16 cellular contexts compared by ENCODE assay signal in genomic region chr17:39822051-39822450, GRCh38. TPM values are rescaled to one million over a fixed set of nuclear protein-coding genes. Genes with fewer than 3 reads are reported as not detected.
DNase-seq lines count a peak whose midpoint lies in the region; ATAC-seq and TF ChIP-seq lines count a peak whose summit lies in the region.
"Had no signal": no experiment of that assay in that cellular context is flagged by ENCODE, and none has a peak within 500 bp of the region (broad histone marks: within the 10 kb centered on the region; RNA-seq: fewer than 3 reads in every experiment).

No MANE protein-coding gene starts in this region.

- peak overlapping the region; percentile 67 for H3K27ac ChIP-seq in OCI-LY1 (ENCODE audit: low read depth, low read length, poor library complexity, severe bottlenecking)
- H3K27ac ChIP-seq: brain microvascular endothelial cell, pancreas, vagina had no signal

- H3K4me3 Mint-ChIP-seq in activated T-cell treated with anti-CD3 and anti-CD28 coated beads, Interleukin-2, amount 50 U/mL, for 4 hours: no peak overlapping the region
- no peak overlapping the region for H3K4me3 Mint-ChIP-seq in activated naive CD8-positive, alpha-beta T cell treated with anti-CD3 and anti-CD28 coated beads, Interleukin-2, amount 50 U/mL, for 24 hours
- H3K4me3 Mint-ChIP-seq in stimulated activated memory B cell treated with anti-CD40 and anti-IgM and Interleukin-4, amounts not matched to agents 10 μg/mL and 1 μg/mL and 100 μg/mL, for 72 hours: peak overlapping the region; percentile 12

- no peak overlapping the region for H3K4me2 ChIP-seq in OCI-LY1 (ENCODE audit: low read length)

- H4K20me1 ChIP-seq in OCI-LY1 (ENCODE audit: insufficient read depth, low read length): no peaks in the 10 kb centered on the region

- peaks cover 43% of the 10 kb centered on the region for H3K4me1 ChIP-seq in OCI-LY1 (ENCODE audit: insufficient read depth, low read length, severe bottlenecking)
- H3K4me1 ChIP-seq: pancreas, vagina had no signal

- H3K27ac Mint-ChIP-seq in activated naive CD8-positive, alpha-beta T cell treated with anti-CD3 and anti-CD28 coated beads, Interleukin-2, amount 50 U/mL, for 24 hours: peak overlapping the region; percentile 70
- peak overlapping the region; percentile 90 for H3K27ac Mint-ChIP-seq in stimulated activated memory B cell treated with anti-CD40 and anti-IgM and Interleukin-4, amounts not matched to agents 10 μg/mL and 1 μg/mL and 100 μg/mL, for 72 hours

- H3K4me3 ChIP-seq in OCI-LY1 (ENCODE audit: low read depth, low read length, poor library complexity, severe bottlenecking): no peak overlapping the region
- H3K4me3 ChIP-seq: pancreas, vagina had no signal

- H3K79me2 ChIP-seq in OCI-LY1 (ENCODE audit: insufficient read depth, low read length): peaks cover 6% of the 10 kb centered on the region

- no peaks in the 10 kb centered on the region for H3F3A ChIP-seq in OCI-LY1 (ENCODE audit: insufficient read depth, low read length)

- H3K27me3 ChIP-seq in OCI-LY1 (ENCODE audit: insufficient read depth, low read length): no peaks in the 10 kb centered on the region
- H3K27me3 ChIP-seq: brain microvascular endothelial cell, pancreas, vagina had no signal

- TF ChIP-seq CTCF in OCI-LY1 (IDR thresholded peaks at IDR 0.05; ENCODE audit: low read length): no peak

- H3K9me3 ChIP-seq in OCI-LY1 (ENCODE audit: low read length): peaks cover 32% of the 10 kb centered on the region
- H3K9me3 ChIP-seq: pancreas, vagina had no signal

- H3K9me2 ChIP-seq in OCI-LY1 (ENCODE audit: low read depth, low read length): no peaks in the 10 kb centered on the region

- no peak for DNase-seq in activated T-cell treated with anti-CD3 and anti-CD28 coated beads, Interleukin-2, amount 50 U/mL, for 4 hours
- DNase-seq in activated T-cell treated with anti-CD3 and anti-CD28 coated beads, Interleukin-2, amount 50 U/mL, for 48 hours: no peak
- no peak for DNase-seq in activated naive CD8-positive, alpha-beta T cell treated with anti-CD3 and anti-CD28 coated beads, Interleukin-2, amount 50 U/mL, for 24 hours
- no peak for DNase-seq in inferior parietal cortex (ENCODE audit: extremely low spot score)
- DNase-seq: brain microvascular endothelial cell; effector CD4-positive, alpha-beta T cell; NCI-H1694; NCI-H774; pancreas; SHP77 had no signal

- H3K27me3 Mint-ChIP-seq in activated T-cell treated with anti-CD3 and anti-CD28 coated beads, Interleukin-2, amount 50 U/mL, for 4 hours (ENCODE audit: low read depth): no peaks in the 10 kb centered on the region
- H3K27me3 Mint-ChIP-seq in activated naive CD8-positive, alpha-beta T cell treated with anti-CD3 and anti-CD28 coated beads, Interleukin-2, amount 50 U/mL, for 24 hours: no peaks in the 10 kb centered on the region
- no peaks in the 10 kb centered on the region for H3K27me3 Mint-ChIP-seq in stimulated activated memory B cell treated with anti-CD40 and anti-IgM and Interleukin-4, amounts not matched to agents 10 μg/mL and 1 μg/mL and 100 μg/mL, for 72 hours

- H3K36me3 ChIP-seq in OCI-LY1 (ENCODE audit: insufficient read depth, low read length): peaks cover 100% of the 10 kb centered on the region
- H3K36me3 ChIP-seq: brain microvascular endothelial cell, pancreas, vagina had no signal

- H3K9me3 Mint-ChIP-seq in activated T-cell treated with anti-CD3 and anti-CD28 coated beads, Interleukin-2, amount 50 U/mL, for 4 hours: peaks cover 24% of the 10 kb centered on the region
- H3K9me3 Mint-ChIP-seq in activated naive CD8-positive, alpha-beta T cell treated with anti-CD3 and anti-CD28 coated beads, Interleukin-2, amount 50 U/mL, for 24 hours: peaks cover 33% of the 10 kb centered on the region
- H3K9me3 Mint-ChIP-seq in stimulated activated memory B cell treated with anti-CD40 and anti-IgM and Interleukin-4, amounts not matched to agents 10 μg/mL and 1 μg/mL and 100 μg/mL, for 72 hours: peaks cover 18% of the 10 kb centered on the region

- H3K4me1 Mint-ChIP-seq in activated T-cell treated with anti-CD3 and anti-CD28 coated beads, Interleukin-2, amount 50 U/mL, for 4 hours (ENCODE audit: low read depth): peaks cover 59% of the 10 kb centered on the region
- H3K4me1 Mint-ChIP-seq in activated naive CD8-positive, alpha-beta T cell treated with anti-CD3 and anti-CD28 coated beads, Interleukin-2, amount 50 U/mL, for 24 hours: peaks cover 71% of the 10 kb centered on the region
- peaks cover 45% of the 10 kb centered on the region for H3K4me1 Mint-ChIP-seq in stimulated activated memory B cell treated with anti-CD40 and anti-IgM and Interleukin-4, amounts not matched to agents 10 μg/mL and 1 μg/mL and 100 μg/mL, for 72 hours

- H3K36me3 Mint-ChIP-seq in activated T-cell treated with anti-CD3 and anti-CD28 coated beads, Interleukin-2, amount 50 U/mL, for 4 hours (ENCODE audit: insufficient read depth): peaks cover 67% of the 10 kb centered on the region
- peaks cover 90% of the 10 kb centered on the region for H3K36me3 Mint-ChIP-seq in activated naive CD8-positive, alpha-beta T cell treated with anti-CD3 and anti-CD28 coated beads, Interleukin-2, amount 50 U/mL, for 24 hours (ENCODE audit: low read depth)
- peaks cover 81% of the 10 kb centered on the region for H3K36me3 Mint-ChIP-seq in stimulated activated memory B cell treated with anti-CD40 and anti-IgM and Interleukin-4, amounts not matched to agents 10 μg/mL and 1 μg/mL and 100 μg/mL, for 72 hours

- ATAC-seq in activated T-cell treated with anti-CD3 and anti-CD28 coated beads, Interleukin-2, amount 50 U/mL, for 4 hours: peak; percentile 65 to 68
- peak; percentile 60 for ATAC-seq in activated naive CD8-positive, alpha-beta T cell treated with anti-CD3 and anti-CD28 coated beads, Interleukin-2, amount 50 U/mL, for 24 hours
- peak; percentile 81 for ATAC-seq in stimulated activated memory B cell treated with anti-CD40 and anti-IgM and Interleukin-4, amounts not matched to agents 10 μg/mL and 1 μg/mL and 100 μg/mL, for 72 hours
- ATAC-seq in GM21717 (IDR thresholded peaks at IDR 0.05; ENCODE audit: unreplicated experiment) (no peak), HG02623 (IDR thresholded peaks at IDR 0.05; ENCODE audit: unreplicated experiment) (no peak)
- ATAC-seq: pancreas had no signal

- no peak overlapping the region for H2AFZ ChIP-seq in OCI-LY1 (ENCODE audit: low read length)

- H3K9ac ChIP-seq in OCI-LY1 (ENCODE audit: low read length): no peak overlapping the region

RNA-seq across cellular contexts. Expression of gene IKZF3, which starts 42.1 kb away (rescaled TPM):
- total RNA-seq in activated T-cell treated with anti-CD3 and anti-CD28 coated beads, Interleukin-2, amount 50 U/mL, for 4 hours: 100 to 1,000 TPM in 1 of 3 donors, 10 to 100 TPM in 2; 82.3 to 106 (median 91.6) TPM

RNA-seq across cellular contexts. Expression of gene ZPBP2, which starts 46.0 kb away (rescaled TPM):
- under 1 TPM in 2 of 3 donors, not detected in 1; 0.16 to 0.28 TPM for total RNA-seq in activated T-cell treated with anti-CD3 and anti-CD28 coated beads, Interleukin-2, amount 50 U/mL, for 4 hours
- total RNA-seq: fibroblast of villous mesenchyme, pancreas, vagina had no signal

Comparison
In these comparisons a context has a peak if more than half of its experiments do, and no peak if none do; other contexts are left out.
1. ATAC-seq: peak in activated T-cell treated with anti-CD3 and anti-CD28 coated beads, Interleukin-2, amount 50 U/mL, for 4 hours (2 of 2), activated naive CD8-positive, alpha-beta T cell treated with anti-CD3 and anti-CD28 coated beads, Interleukin-2, amount 50 U/mL, for 24 hours (single experiment) and stimulated activated memory B cell treated with anti-CD40 and anti-IgM and Interleukin-4, amounts not matched to agents 10 μg/mL and 1 μg/mL and 100 μg/mL, for 72 hours (single experiment); none in GM21717 (single experiment) and HG02623 (single experiment).